Comparison of ENCODE assay signal across 12 cellular contexts in the genomic region with DNA sequence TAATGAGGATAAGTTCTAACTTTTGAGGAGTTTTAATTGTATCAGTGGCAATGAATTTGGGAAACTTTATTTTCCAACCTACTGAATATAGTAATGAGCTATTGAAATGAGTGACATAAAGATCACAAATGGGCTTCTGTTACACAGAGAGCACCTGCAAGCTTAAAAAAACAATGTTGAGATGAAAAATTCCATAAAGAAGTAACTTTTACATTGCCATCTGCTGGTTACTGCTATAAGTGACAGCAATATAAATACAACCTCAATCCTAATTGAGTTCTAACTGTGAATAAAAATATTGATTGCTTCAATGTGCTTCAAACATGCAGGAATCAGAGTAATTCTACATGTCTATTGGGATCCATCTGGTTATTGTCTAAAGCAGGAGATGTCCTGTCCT. TPM values are rescaled to one million over a fixed set of nuclear protein-coding genes. Genes with fewer than 3 reads are reported as not detected.
DNase-seq lines count a peak whose midpoint lies in the region; ATAC-seq, FAIRE-seq and TF ChIP-seq lines count a peak whose summit lies in the region.
"Had no signal": no experiment of that assay in that cellular context is flagged by ENCODE, and none has a peak within 500 bp of the region (broad histone marks: within the 10 kb centered on the region; RNA-seq: fewer than 3 reads in every experiment).

No MANE protein-coding gene starts in this region.

- H3K27me3 Mint-ChIP-seq in progenitor cell of endocrine pancreas, result peaks cover 3% of the 10 kb centered on the region

- H3K27ac Mint-ChIP-seq in progenitor cell of endocrine pancreas, result no peak overlapping the region
- H3K27ac Mint-ChIP-seq: activated naive CD8-positive, alpha-beta T cell treated with anti-CD3 and anti-CD28 coated beads for 36 hours had no signal

- no peaks in the 10 kb centered on the region for H3K4me1 ChIP-seq in kidney (ENCODE audit: control insufficient read depth in 1 of 2, insufficient read depth in 1 of 2, low read depth in 1 of 2, low read length in 2 of 2)

- no peak overlapping the region for H3K9ac ChIP-seq in kidney (ENCODE audit: low read length in 2 of 2)

- intact Hi-C loops in kidney (cut with DNase I), result no loop called here

- no peaks in the 10 kb centered on the region for H3K36me3 Mint-ChIP-seq in progenitor cell of endocrine pancreas (ENCODE audit: insufficient read depth)
- H3K36me3 Mint-ChIP-seq: activated naive CD8-positive, alpha-beta T cell treated with anti-CD3 and anti-CD28 coated beads for 36 hours had no signal

- FAIRE-seq in kidney (lab: Jason Lieb, UNC), result no peak

- no peaks in the 10 kb centered on the region for H3K9me3 ChIP-seq in kidney (ENCODE audit: control insufficient read depth in 1 of 2, low read length in 2 of 2)

- TF ChIP-seq CTCF in progenitor cell of endocrine pancreas (IDR thresholded peaks at IDR 0.05; ENCODE audit: unreplicated experiment) (peak; percentile 42), kidney (IDR thresholded peaks at IDR 0.05; ENCODE audit: borderline replicate concordance, extremely low read depth, insufficient read depth) (no peak)

- H3K4me3 Mint-ChIP-seq in progenitor cell of endocrine pancreas (ENCODE audit: low read depth), result no peak overlapping the region
- H3K4me3 Mint-ChIP-seq: activated naive CD8-positive, alpha-beta T cell treated with anti-CD3 and anti-CD28 coated beads for 36 hours had no signal

- H3K27ac ChIP-seq in kidney (ENCODE audit: low read depth in 2 of 2, low read length in 2 of 2) (no peak overlapping the region), caudate nucleus (ENCODE audit: low read depth, low read length) (no peak overlapping the region)

- no peak overlapping the region for H3K4me3 ChIP-seq in kidney (ENCODE audit: low read length in 2 of 2)

- DNase-seq in NCI-H2227 (lab: John Stamatoyannopoulos, UW; ENCODE audit: unreplicated experiment) (peak; percentile 24), NCI-H2227 treated with DMSO at 0.1 percent for 48 hours (lab: John Stamatoyannopoulos, UW) (no peak), Kasumi-1 (lab: John Stamatoyannopoulos, UW) (peak; percentile 12 to 45), dermis blood vessel endothelial cell (peak; percentile 41), progenitor cell of endocrine pancreas (ENCODE audit: low spot score, unreplicated experiment) (no peak), kidney (no peak), caudate nucleus (lab: John Stamatoyannopoulos, UW) (no peak)
- DNase-seq: activated naive CD8-positive, alpha-beta T cell treated with anti-CD3 and anti-CD28 coated beads for 36 hours; C1 segment of cervical spinal cord; NCI-H2081 treated with DMSO at 0.1 percent for 48 hours had no signal

- ATAC-seq in GM19035 (IDR thresholded peaks at IDR 0.05; ENCODE audit: unreplicated experiment), result no peak

- no peaks in the 10 kb centered on the region for H3K9me3 Mint-ChIP-seq in progenitor cell of endocrine pancreas (ENCODE audit: low read depth)
- H3K9me3 Mint-ChIP-seq: activated naive CD8-positive, alpha-beta T cell treated with anti-CD3 and anti-CD28 coated beads for 36 hours had no signal

- no peaks in the 10 kb centered on the region for H3K36me3 ChIP-seq in kidney (ENCODE audit: control insufficient read depth in 1 of 2, insufficient read depth in 2 of 2, low read length in 2 of 2)

- no peaks in the 10 kb centered on the region for H3K4me1 Mint-ChIP-seq in progenitor cell of endocrine pancreas (ENCODE audit: low read depth)
- H3K4me1 Mint-ChIP-seq: activated naive CD8-positive, alpha-beta T cell treated with anti-CD3 and anti-CD28 coated beads for 36 hours had no signal

RNA-seq across cellular contexts. Expression of a gene that starts 14.2 kb away (rescaled TPM):
- total RNA-seq in dermis blood vessel endothelial cell (not detected in 2 replicates), progenitor cell of endocrine pancreas (0.22 and 0.31 TPM in 2 replicates), kidney (not detected)
- polyA plus RNA-seq in kidney (ENCODE audit: insufficient read depth, low read depth, low replicate concordance), result not detected
- total RNA-seq: subcutaneous adipose tissue had no signal

Comparison
In these comparisons a context has a peak if more than half of its experiments do, and no peak if none do; other contexts are left out.
1. DNase-seq: peak in NCI-H2227 (single experiment), Kasumi-1 (2 of 2) and dermis blood vessel endothelial cell (single experiment); none in NCI-H2227 treated with DMSO at 0.1 percent for 48 hours (single experiment), progenitor cell of endocrine pancreas (single experiment), kidney (single experiment) and caudate nucleus (0 of 61).